2 cellular contexts compared by ENCODE assay signal in genomic region chr2:108947271-108947907, GRCh38.
TF ChIP-seq lines count a peak whose summit lies in the region.

No MANE protein-coding gene starts in this region.

TF ChIP-seq in HEK293, 187 proteins besides CTCF, POLR2A, EP300 and RAD21 (continued from another document):
- no peak for TF ChIP-seq ZNF677 (tag by site-specific recombination; IDR thresholded peaks at IDR 0.05)
- TF ChIP-seq ZNF335 (tag by site-specific recombination; conservative IDR thresholded peaks at IDR 0.05) = no peak
- no peak for TF ChIP-seq ZNF10 (tag by site-specific recombination; IDR thresholded peaks at IDR 0.05)
- peak; percentile 87; the same call in 1 of the 2 replicates for TF ChIP-seq TRIM28 (IDR thresholded peaks at IDR 0.05; ENCODE audit: borderline replicate concordance, low read length)
- no peak for TF ChIP-seq ZNF549 (tag by site-specific recombination; IDR thresholded peaks at IDR 0.05)
- TF ChIP-seq FEZF1 (tag by site-specific recombination; IDR thresholded peaks at IDR 0.05) = no peak
- peak; percentile 94 for TF ChIP-seq SETDB1 (IDR thresholded peaks at IDR 0.05; ENCODE audit: insufficient read length, low read length)
- TF ChIP-seq ZBTB8A (tag by site-specific recombination; IDR thresholded peaks at IDR 0.05) = no peak
- TF ChIP-seq OSR2 (tag by site-specific recombination; IDR thresholded peaks at IDR 0.05) = no peak
- TF ChIP-seq ZNF514 (tag by site-specific recombination; IDR thresholded peaks at IDR 0.05) = no peak
- TF ChIP-seq ZNF585B (tag by site-specific recombination; IDR thresholded peaks at IDR 0.05) = peak; percentile 73
- no peak for TF ChIP-seq ZNF433 (tag by site-specific recombination; IDR thresholded peaks at IDR 0.05; ENCODE audit: low read depth)

TF ChIP-seq in K562, 482 proteins besides CTCF, POLR2A, EP300 and RAD21:
- TF ChIP-seq ARID4B (CRISPR knock-in tag; IDR thresholded peaks at IDR 0.05) (no peak), ZNF280A (IDR thresholded peaks at IDR 0.05; ENCODE audit: low read depth, partially characterized antibody) (peak; percentile 20), CBX3 (IDR thresholded peaks at IDR 0.05; ENCODE audit: borderline replicate concordance in 1 of 2, low read length in 2 of 2) (peak in 1 of 2 experiments; percentile 66; a peak in 1 of 3 replicates), CBX5 (IDR thresholded peaks at IDR 0.05; ENCODE audit: borderline replicate concordance, low read depth) (0 out of 2 replicates have a peak, but pooled peaks have one; percentile 56)
TF ChIP-seq in K562: peak in this region for 3.
